Comparison of ENCODE assay signal across 8 cellular contexts in the genomic region with DNA sequence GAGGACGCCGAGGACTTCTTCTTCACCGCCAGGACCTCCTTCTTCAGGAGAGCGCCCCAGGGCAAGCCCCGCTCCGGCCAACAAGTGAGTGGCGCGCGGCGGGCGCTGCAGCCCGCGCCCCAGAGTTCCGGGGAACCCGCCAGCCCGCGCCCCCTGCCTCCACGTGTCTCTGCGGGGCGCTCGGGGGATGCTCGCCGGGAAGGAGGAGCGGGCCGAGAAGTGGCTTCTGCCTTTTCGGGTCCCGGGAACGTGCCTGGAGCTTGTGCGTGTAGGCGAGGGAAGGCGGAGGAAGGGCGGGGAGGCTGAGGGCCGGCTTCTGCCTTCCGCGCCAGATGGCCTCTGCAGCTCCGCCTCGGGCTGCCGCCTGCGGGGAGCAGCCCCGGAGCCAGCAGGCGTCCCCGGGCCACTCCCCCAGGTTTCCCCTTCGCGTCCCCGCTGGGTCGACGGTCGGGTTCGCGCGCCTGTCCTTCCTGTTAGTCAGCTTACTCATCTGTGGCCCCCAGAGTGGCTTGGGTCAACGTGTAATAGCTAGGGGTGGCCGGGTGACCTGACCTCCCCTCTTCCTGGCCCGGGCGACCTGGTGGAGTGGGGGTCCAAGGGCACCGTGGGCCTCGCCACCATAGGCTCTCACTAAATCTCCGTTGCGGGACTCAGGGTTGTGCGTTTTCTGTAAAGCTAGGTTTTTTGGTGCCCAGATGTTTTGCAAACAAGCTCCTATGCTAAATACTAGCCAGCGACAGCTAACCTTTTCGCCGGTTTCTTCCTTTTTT. TPM values are rescaled to one million over a fixed set of nuclear protein-coding genes. Genes with fewer than 3 reads are reported as not detected.
A peak's percentile ranks its signal among the peaks of the same experiment; 100 is the strongest.
DNase-seq lines count a peak whose midpoint lies in the region; ATAC-seq and TF ChIP-seq lines count a peak whose summit lies in the region.

No MANE protein-coding gene starts in this region.

- H3K27ac ChIP-seq in HL-60 (replicated peaks) = peak overlapping the region; percentile 92

- no peaks in the 10 kb centered on the region for H3K27me3 Mint-ChIP-seq in activated naive CD4-positive, alpha-beta T cell treated with anti-CD3 and anti-CD28 coated beads, Interleukin-2, amount 50 U/mL, for 24 hours

- TF ChIP-seq CTCF in HL-60 (IDR thresholded peaks at IDR 0.05; ENCODE audit: insufficient read depth, low read length) = no peak

- DNase-seq in D341Med (ENCODE audit: low spot score) (peak; percentile 86), HL-60 (ENCODE audit: low read depth in 1 of 2, low spot score in 1 of 2) (peak; percentile 46 to 68), SK-N-DZ (ENCODE audit: low spot score) (peak; percentile 67), left cardiac atrium (peak; percentile 80), sciatic nerve (ENCODE audit: low spot score) (peak; percentile 72), cerebellum (ENCODE audit: low spot score) (no peak)

- peak overlapping the region; percentile 90 for H3K4me3 ChIP-seq in HL-60 (replicated peaks; ENCODE audit: insufficient read depth, low read length)

- H3K36me3 Mint-ChIP-seq in activated naive CD4-positive, alpha-beta T cell treated with anti-CD3 and anti-CD28 coated beads, Interleukin-2, amount 50 U/mL, for 24 hours = peaks cover 4% of the 10 kb centered on the region

- peak overlapping the region; percentile 91 for H3K27ac Mint-ChIP-seq in activated naive CD4-positive, alpha-beta T cell treated with anti-CD3 and anti-CD28 coated beads, Interleukin-2, amount 50 U/mL, for 24 hours

- H3K4me3 Mint-ChIP-seq in activated naive CD4-positive, alpha-beta T cell treated with anti-CD3 and anti-CD28 coated beads, Interleukin-2, amount 50 U/mL, for 24 hours = peak overlapping the region; percentile 94

- intact Hi-C loops in left cardiac atrium (cut with DNase I) (loop anchor here (5.0 to 10.0 kb wide), 3 partner anchors 66 to 84 kb away; no protein-coding TSS in a partner anchor), sciatic nerve (cut with DNase I) (no loop called here)

- H3K4me1 Mint-ChIP-seq in activated naive CD4-positive, alpha-beta T cell treated with anti-CD3 and anti-CD28 coated beads, Interleukin-2, amount 50 U/mL, for 24 hours = peaks cover 49% of the 10 kb centered on the region

- H3K9me3 Mint-ChIP-seq in activated naive CD4-positive, alpha-beta T cell treated with anti-CD3 and anti-CD28 coated beads, Interleukin-2, amount 50 U/mL, for 24 hours = no peaks in the 10 kb centered on the region

- peak; percentile 42 for ATAC-seq in GM19463 (IDR thresholded peaks at IDR 0.05; ENCODE audit: unreplicated experiment)
- ATAC-seq in left cardiac atrium = peak; percentile 80
- peak; percentile 60 for ATAC-seq in sciatic nerve

- H3K27me3 ChIP-seq in HL-60 (ENCODE audit: insufficient read depth, poor library complexity, severe bottlenecking) = no peaks in the 10 kb centered on the region

RNA-seq across cellular contexts. Expression of a gene that starts 0.6 kb away (rescaled TPM):
- 6.0 and 8.5 TPM in 2 replicates for polyA plus RNA-seq in SK-N-DZ (2014; cell fraction: cytosol; rRNA removed)
- polyA plus RNA-seq in SK-N-DZ (2014; cell fraction: nucleus; rRNA removed) = 4.2 and 6.1 TPM in 2 replicates
- total RNA-seq in left cardiac atrium (100 to 1,000 TPM; 116 to 118 TPM), sciatic nerve (49.3 TPM), cerebellum (4.5 TPM)
